ENCODE assay signal across 8 cellular contexts in genomic region chr11:119509969-119510401, GRCh38.
DNase-seq lines count a peak whose midpoint lies in the region; ATAC-seq and TF ChIP-seq lines count a peak whose summit lies in the region.

No MANE protein-coding gene starts in this region.

- no peak overlapping the region for H3K4me3 Mint-ChIP-seq in activated T-cell treated with anti-CD3 and anti-CD28 coated beads, Interleukin-2, amount 50 U/mL, for 4 hours

- peak overlapping the region in 1 of 2 donors; percentile 33 for H3K27ac ChIP-seq in left lung

- peaks cover 0 to 8% of the 10 kb centered on the region in 2 donors for H3K4me1 ChIP-seq in left lung

- DNase-seq in GM06990 (ENCODE audit: extremely low read depth, insufficient read length) (peak; percentile 57), left lung (peak in 1 of 2 donors; percentile 41), NCI-H1105 (lab: John Stamatoyannopoulos, UW) (no peak), NCI-H510A treated with DMSO at 0.1 percent for 48 hours (lab: John Stamatoyannopoulos, UW) (no peak), HK-2 (ENCODE audit: unreplicated experiment) (no peak)
- no peak for DNase-seq in activated T-cell treated with anti-CD3 and anti-CD28 coated beads, Interleukin-2, amount 50 U/mL, for 4 hours

- no peaks in the 10 kb centered on the region for H3K9me3 ChIP-seq in left lung

- no peaks in the 10 kb centered on the region for H3K36me3 Mint-ChIP-seq in activated T-cell treated with anti-CD3 and anti-CD28 coated beads, Interleukin-2, amount 50 U/mL, for 4 hours (ENCODE audit: insufficient read depth)

- H3K4me3 ChIP-seq in GM06990 (replicated peaks; ENCODE audit: low read depth, low read length) = no peak overlapping the region
- H3K4me3 ChIP-seq in left lung = no peak overlapping the region

- peaks cover 2% of the 10 kb centered on the region for H3K27me3 ChIP-seq in GM06990 (replicated peaks; ENCODE audit: control insufficient read depth, insufficient read depth, low read length)
- H3K27me3 ChIP-seq in left lung = peaks cover 0 to 23% of the 10 kb centered on the region in 2 donors

- intact Hi-C loops in left lung (cut with DNase I) = no loop called here

- H3K27me3 Mint-ChIP-seq in activated T-cell treated with anti-CD3 and anti-CD28 coated beads, Interleukin-2, amount 50 U/mL, for 4 hours (ENCODE audit: low read depth) = peaks cover 20% of the 10 kb centered on the region

- no peaks in the 10 kb centered on the region for H3K9me3 Mint-ChIP-seq in activated T-cell treated with anti-CD3 and anti-CD28 coated beads, Interleukin-2, amount 50 U/mL, for 4 hours

- TF ChIP-seq CTCF in GM06990 (IDR thresholded peaks at IDR 0.05; ENCODE audit: insufficient read depth, low read length, poor library complexity, severe bottlenecking) = no peak
- no peak for TF ChIP-seq CTCF in left lung (IDR thresholded peaks at IDR 0.05)

- peaks cover 8% of the 10 kb centered on the region for H3K4me1 Mint-ChIP-seq in activated T-cell treated with anti-CD3 and anti-CD28 coated beads, Interleukin-2, amount 50 U/mL, for 4 hours (ENCODE audit: low read depth)

- peak; percentile 72 for ATAC-seq in GM19468 (IDR thresholded peaks at IDR 0.05; ENCODE audit: extremely low read depth, unreplicated experiment)
- ATAC-seq in HG03469 (IDR thresholded peaks at IDR 0.05; ENCODE audit: unreplicated experiment) = peak; percentile 83
- peak; percentile 75 to 86 for ATAC-seq in activated T-cell treated with anti-CD3 and anti-CD28 coated beads, Interleukin-2, amount 50 U/mL, for 4 hours
- peak; percentile 81 for ATAC-seq in left lung

- H3K36me3 ChIP-seq in GM06990 (ENCODE audit: control insufficient read depth, insufficient read depth, low read length) (no peaks in the 10 kb centered on the region), left lung (no peaks in the 10 kb centered on the region)
